In the genomic region with DNA sequence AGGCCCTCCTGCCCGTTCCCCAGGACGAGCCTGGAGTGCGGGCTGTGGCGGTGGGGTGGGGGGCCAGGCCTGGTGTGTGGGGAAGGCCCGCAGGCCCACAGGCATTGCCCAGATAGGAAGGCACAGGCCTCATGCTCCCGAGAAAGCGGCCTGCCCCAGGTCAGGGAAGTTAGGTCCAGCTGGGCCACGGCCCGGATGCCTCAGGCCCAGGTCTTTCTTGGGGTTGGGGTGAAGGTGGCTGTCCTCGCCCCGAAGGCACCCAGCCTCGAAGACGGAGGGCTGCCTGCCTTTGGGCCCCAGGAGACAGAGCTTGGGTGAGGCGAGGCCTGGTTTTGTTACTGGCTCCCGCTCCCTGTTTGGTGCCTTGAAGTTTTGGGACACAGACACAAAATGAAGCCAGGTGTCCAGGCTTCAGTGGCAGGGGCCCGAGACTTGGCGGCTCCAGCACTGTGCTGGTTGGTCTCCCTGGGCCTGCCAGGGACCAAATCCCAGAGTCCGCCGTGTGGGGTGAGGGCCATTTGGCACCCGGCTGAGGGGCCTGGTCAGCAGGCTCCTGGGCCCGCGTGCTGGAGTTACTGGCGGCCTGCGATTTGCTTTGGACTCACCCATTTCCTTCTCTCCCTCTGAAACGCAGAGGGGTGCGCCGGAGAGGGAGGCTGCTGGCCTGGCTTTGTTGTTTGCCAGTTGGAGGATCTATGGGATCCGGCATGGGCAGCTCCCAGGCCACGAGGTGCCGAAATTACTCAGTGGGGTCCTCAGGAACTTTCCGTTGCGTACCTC, we compare ENCODE assay signal across 8 cellular contexts. TPM values are rescaled to one million over a fixed set of nuclear protein-coding genes. Genes with fewer than 3 reads are reported as not detected.
DNase-seq lines count a peak whose midpoint lies in the region; ATAC-seq and TF ChIP-seq lines count a peak whose summit lies in the region.

No MANE protein-coding gene starts in this region.

- intact Hi-C loops in CD8-positive, alpha-beta T cell (cut with DNase I, micrococcal nuclease): loop anchor here in 1 of 2 experiments (10.0 kb wide), 1 partner anchor 315 kb away; no protein-coding TSS in a partner anchor
- intact Hi-C loops in transverse colon (cut with DNase I; ENCODE audit: low total_unique reads): loop anchor here (5.0 kb wide), 1 partner anchor 82 kb away; no protein-coding TSS in a partner anchor

- in situ Hi-C loops in transverse colon (cut with MboI; ENCODE audit: low pct_ligation_motif_present in 1 of 4, low pct_unique_long_range_greater_than_20kb in 1 of 4, low sequenced_read_pairs in 3 of 4): no loop called here

- H3K9me3 ChIP-seq in CD8-positive, alpha-beta T cell (ENCODE audit: low read length): no peaks in the 10 kb centered on the region
- H3K9me3 ChIP-seq in OCI-LY3 (ENCODE audit: insufficient read depth, low read length) (no peaks in the 10 kb centered on the region), lung (ENCODE audit: control insufficient read depth in 2 of 2, insufficient read depth in 1 of 2, low read length in 1 of 2) (peaks cover 0 to 5% of the 10 kb centered on the region in 2 donors), transverse colon (no peaks in the 10 kb centered on the region)

- H3K27me3 ChIP-seq in CD8-positive, alpha-beta T cell (ENCODE audit: insufficient read depth, low read length): no peaks in the 10 kb centered on the region
- H3K27me3 ChIP-seq in OCI-LY3 (ENCODE audit: low read depth, low read length) (0 out of 2 replicates have a peak, but pooled peaks cover under 1% of the 10 kb centered on the region), lung (ENCODE audit: control insufficient read depth, insufficient read depth) (no peaks in the 10 kb centered on the region), transverse colon (no peaks in the 10 kb centered on the region)

- peak overlapping the region; percentile 98 for H3K4me3 Mint-ChIP-seq in CD8-positive, alpha-beta T cell

- H3K79me2 ChIP-seq in OCI-LY3 (ENCODE audit: low read length): peaks cover 64% of the 10 kb centered on the region

- TF ChIP-seq POLR2A in transverse colon (IDR thresholded peaks at IDR 0.05): no peak

- no peak overlapping the region for H2AFZ ChIP-seq in OCI-LY3 (ENCODE audit: low read depth, low read length)

- no peaks in the 10 kb centered on the region for H3K36me3 ChIP-seq in CD8-positive, alpha-beta T cell (ENCODE audit: insufficient read depth, low read length)
- H3K36me3 ChIP-seq in OCI-LY3 (replicated peaks; ENCODE audit: low read depth, low read length) (peaks cover 9% of the 10 kb centered on the region), lung (ENCODE audit: control insufficient read depth in 2 of 2, insufficient read depth in 2 of 2, low read length in 2 of 2) (no peaks in the 10 kb centered on the region), transverse colon (no peaks in the 10 kb centered on the region)

- H3K4me1 Mint-ChIP-seq in CD8-positive, alpha-beta T cell (ENCODE audit: low read depth): peaks cover 43% of the 10 kb centered on the region

- peaks cover 50% of the 10 kb centered on the region for H3K4me1 ChIP-seq in CD8-positive, alpha-beta T cell (ENCODE audit: insufficient read depth, low read length)
- H3K4me1 ChIP-seq in OCI-LY3 (ENCODE audit: low read length): peaks cover 32% of the 10 kb centered on the region
- H3K4me1 ChIP-seq in lung (ENCODE audit: control insufficient read depth in 2 of 2, insufficient read depth in 2 of 2, low read length in 2 of 2): peaks cover 12 to 38% of the 10 kb centered on the region in 2 donors
- peaks cover 28 to 68% (median 62%) of the 10 kb centered on the region in 4 donors for H3K4me1 ChIP-seq in transverse colon

- peak overlapping the region; percentile 98 for H3K4me2 ChIP-seq in OCI-LY3 (ENCODE audit: low read length)

- POLR2A ChIA-PET in CD8-positive, alpha-beta T cell (lab: Charles Lee): interaction anchor here (1.1 to 7.4 kb wide), 8 partner anchors 26 to 356 kb away, joined by 5 to 78 read pairs (median 10); a partner anchor contains a TSS

- ATAC-seq in CD8-positive, alpha-beta T cell: no peak
- ATAC-seq in lung (ENCODE audit: insufficient read depth, low FRiP score) (no peak), HG02798 (IDR thresholded peaks at IDR 0.05; ENCODE audit: poor library complexity, unreplicated experiment) (no peak), HG03432 (IDR thresholded peaks at IDR 0.05; ENCODE audit: unreplicated experiment) (no peak), GM18861 (IDR thresholded peaks at IDR 0.05; ENCODE audit: unreplicated experiment) (no peak)

- H3K4me3 ChIP-seq in CD8-positive, alpha-beta T cell (ENCODE audit: low read depth, low read length): peak overlapping the region; percentile 82
- H3K4me3 ChIP-seq in OCI-LY3 (ENCODE audit: low read length) (peak overlapping the region; percentile 90), choroid plexus epithelial cell (ENCODE audit: low read depth, low read length) (peak overlapping the region; percentile 80), lung (peak overlapping the region; percentile 80), transverse colon (peak overlapping the region; percentile 44 to 74 (median 61))

- CTCF ChIA-PET in CD8-positive, alpha-beta T cell (lab: Charles Lee): interaction anchor here (0.6 to 7.3 kb wide), 14 partner anchors 10 to 152 kb away, joined by 3 to 44 read pairs (median 3); a partner anchor contains a TSS

- peak in 1 of 7 experiments; percentile 46 for DNase-seq in CD8-positive, alpha-beta T cell
- peak; percentile 53 for DNase-seq in choroid plexus epithelial cell (ENCODE audit: low read depth)
- no peak for DNase-seq in lung (ENCODE audit: low spot score)
- no peak for DNase-seq in transverse colon

- peak overlapping the region; percentile 84 for H3K27ac ChIP-seq in CD8-positive, alpha-beta T cell (ENCODE audit: low read depth, low read length)
- H3K27ac ChIP-seq in OCI-LY3 (ENCODE audit: low read length) (no peak overlapping the region), lung (ENCODE audit: low read depth in 1 of 2, low read length in 1 of 2) (peak overlapping the region; percentile 66 to 93), transverse colon (peak overlapping the region; percentile 82 to 90 (median 85))

- peaks cover 60% of the 10 kb centered on the region for H4K20me1 ChIP-seq in OCI-LY3 (ENCODE audit: insufficient read depth, low read length)

- WGBS in lung, 2 donors: 23 to 49% methylated on average over 32 of the region's 32 CpGs
- WGBS in transverse colon (ENCODE audit: low coverage in 1 of 2), 2 donors: 13% methylated on average over 29 of the region's 32 CpGs; no CpG with 5 or more reads in 1 of the 2 donors

- no peak overlapping the region for H3K9ac ChIP-seq in OCI-LY3 (ENCODE audit: low read length)

- no peak for TF ChIP-seq CTCF in CD8-positive, alpha-beta T cell (IDR thresholded peaks at IDR 0.05)
- TF ChIP-seq CTCF in OCI-LY3 (IDR thresholded peaks at IDR 0.05; ENCODE audit: low read depth, low read length) (no peak), choroid plexus epithelial cell (conservative IDR thresholded peaks at IDR 0.05; ENCODE audit: low read depth, low read length) (no peak), lung (IDR thresholded peaks at IDR 0.05; ENCODE audit: control extremely low read depth, extremely low read depth) (no peak), transverse colon (IDR thresholded peaks at IDR 0.05) (no peak)

- H3K36me3 Mint-ChIP-seq in CD8-positive, alpha-beta T cell: peaks cover 37% of the 10 kb centered on the region

- no peaks in the 10 kb centered on the region for H3K9me3 Mint-ChIP-seq in CD8-positive, alpha-beta T cell

- no peaks in the 10 kb centered on the region for H3K27me3 Mint-ChIP-seq in CD8-positive, alpha-beta T cell (ENCODE audit: low read depth)

- peak overlapping the region; percentile 99 for H3K27ac Mint-ChIP-seq in CD8-positive, alpha-beta T cell

- no peak for TF ChIP-seq EP300 in transverse colon (IDR thresholded peaks at IDR 0.05; ENCODE audit: low read depth)

RNA-seq across cellular contexts. Expression of a gene that starts 2.0 kb away (rescaled TPM):
- total RNA-seq in CD8-positive, alpha-beta T cell: 100 to 1,000 TPM; 361 to 383 TPM
- total RNA-seq in lung (10 to 100 TPM; 47.7 to 90.7 TPM), transverse colon (10 to 100 TPM; 24.4 to 52.4 (median 32.2) TPM)
- 10 to 100 TPM; 17.1 to 33.8 TPM for polyA plus RNA-seq in lung

RNA-seq across cellular contexts. Expression of a gene that starts 35.5 kb away (rescaled TPM):
- total RNA-seq in CD8-positive, alpha-beta T cell: 10 to 100 TPM; 53.6 to 61.1 TPM
- 10 to 100 TPM; 16.8 to 71.6 TPM for total RNA-seq in lung
- 10 to 100 TPM; 65.2 to 87.9 TPM for polyA plus RNA-seq in lung
- 10 to 100 TPM; 19.4 to 84.5 (median 34.9) TPM for total RNA-seq in transverse colon
